ENCODE assay signal across 1 cellular context in genomic region chr1:203926025-203926540, GRCh38.
TF ChIP-seq lines count a peak whose summit lies in the region.

No MANE protein-coding gene starts in this region.

TF ChIP-seq in K562, 482 proteins besides CTCF, POLR2A, EP300 and RAD21 (continued from another document and continues in another):
- TF ChIP-seq, protein P1, sequence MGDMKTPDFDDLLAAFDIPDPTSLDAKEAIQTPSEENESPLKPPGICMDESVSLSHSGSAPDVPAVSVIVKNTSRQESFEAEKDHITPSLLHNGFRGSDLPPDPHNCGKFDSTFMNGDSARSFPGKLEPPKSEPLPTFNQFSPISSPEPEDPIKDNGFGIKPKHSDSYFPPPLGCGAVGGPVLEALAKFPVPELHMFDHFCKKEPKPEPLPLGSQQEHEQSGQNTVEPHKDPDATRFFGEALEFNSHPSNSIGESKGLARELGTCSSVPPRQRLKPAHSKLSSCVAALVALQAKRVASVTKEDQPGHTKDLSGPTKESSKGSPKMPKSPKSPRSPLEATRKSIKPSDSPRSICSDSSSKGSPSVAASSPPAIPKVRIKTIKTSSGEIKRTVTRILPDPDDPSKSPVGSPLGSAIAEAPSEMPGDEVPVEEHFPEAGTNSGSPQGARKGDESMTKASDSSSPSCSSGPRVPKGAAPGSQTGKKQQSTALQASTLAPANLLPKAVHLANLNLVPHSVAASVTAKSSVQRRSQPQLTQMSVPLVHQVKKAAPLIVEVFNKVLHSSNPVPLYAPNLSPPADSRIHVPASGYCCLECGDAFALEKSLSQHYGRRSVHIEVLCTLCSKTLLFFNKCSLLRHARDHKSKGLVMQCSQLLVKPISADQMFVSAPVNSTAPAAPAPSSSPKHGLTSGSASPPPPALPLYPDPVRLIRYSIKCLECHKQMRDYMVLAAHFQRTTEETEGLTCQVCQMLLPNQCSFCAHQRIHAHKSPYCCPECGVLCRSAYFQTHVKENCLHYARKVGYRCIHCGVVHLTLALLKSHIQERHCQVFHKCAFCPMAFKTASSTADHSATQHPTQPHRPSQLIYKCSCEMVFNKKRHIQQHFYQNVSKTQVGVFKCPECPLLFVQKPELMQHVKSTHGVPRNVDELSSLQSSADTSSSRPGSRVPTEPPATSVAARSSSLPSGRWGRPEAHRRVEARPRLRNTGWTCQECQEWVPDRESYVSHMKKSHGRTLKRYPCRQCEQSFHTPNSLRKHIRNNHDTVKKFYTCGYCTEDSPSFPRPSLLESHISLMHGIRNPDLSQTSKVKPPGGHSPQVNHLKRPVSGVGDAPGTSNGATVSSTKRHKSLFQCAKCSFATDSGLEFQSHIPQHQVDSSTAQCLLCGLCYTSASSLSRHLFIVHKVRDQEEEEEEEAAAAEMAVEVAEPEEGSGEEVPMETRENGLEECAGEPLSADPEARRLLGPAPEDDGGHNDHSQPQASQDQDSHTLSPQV (IDR thresholded peaks at IDR 0.05): no peak
- TF ChIP-seq ZNF146 (CRISPR knock-in tag; IDR thresholded peaks at IDR 0.05; ENCODE audit: unreplicated experiment): no peak
- TF ChIP-seq ZNF274 (IDR thresholded peaks at IDR 0.05; ENCODE audit: borderline replicate concordance, low read depth, low read length): no peak
- no peak for TF ChIP-seq ELK1 (CRISPR knock-in tag; IDR thresholded peaks at IDR 0.05)
- TF ChIP-seq MCM3 (IDR thresholded peaks at IDR 0.05): no peak
- TF ChIP-seq ZBTB43 (CRISPR knock-in tag; IDR thresholded peaks at IDR 0.05): no peak
- TF ChIP-seq CHD2 (IDR thresholded peaks at IDR 0.05; ENCODE audit: low read depth, low read length): no peak
- TF ChIP-seq RERE (CRISPR knock-in tag; IDR thresholded peaks at IDR 0.05; ENCODE audit: borderline replicate concordance): no peak
- no peak for TF ChIP-seq ZBTB49 (CRISPR knock-in tag; IDR thresholded peaks at IDR 0.05; ENCODE audit: borderline replicate concordance)
- no peak for TF ChIP-seq ATF6 (CRISPR knock-in tag; IDR thresholded peaks at IDR 0.05)
- TF ChIP-seq, protein P2, sequence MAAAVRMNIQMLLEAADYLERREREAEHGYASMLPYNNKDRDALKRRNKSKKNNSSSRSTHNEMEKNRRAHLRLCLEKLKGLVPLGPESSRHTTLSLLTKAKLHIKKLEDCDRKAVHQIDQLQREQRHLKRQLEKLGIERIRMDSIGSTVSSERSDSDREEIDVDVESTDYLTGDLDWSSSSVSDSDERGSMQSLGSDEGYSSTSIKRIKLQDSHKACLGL (CRISPR knock-in tag; IDR thresholded peaks at IDR 0.05; ENCODE audit: borderline replicate concordance, poor library complexity, severe bottlenecking): no peak
- TF ChIP-seq HBP1 (CRISPR knock-in tag; IDR thresholded peaks at IDR 0.05): no peak
- TF ChIP-seq GTF2F1 (IDR thresholded peaks at IDR 0.05; ENCODE audit: low read depth, low read length): no peak
- no peak for TF ChIP-seq NFYB (IDR thresholded peaks at IDR 0.05; ENCODE audit: extremely low read depth, insufficient read length)
- no peak for TF ChIP-seq ZNF311 (CRISPR knock-in tag; IDR thresholded peaks at IDR 0.05)
- TF ChIP-seq BCLAF1 (IDR thresholded peaks at IDR 0.05; ENCODE audit: borderline replicate concordance in 1 of 2, control insufficient read depth in 1 of 2, low read depth in 2 of 2, low read length in 1 of 2): no peak
- TF ChIP-seq NCOR1 (IDR thresholded peaks at IDR 0.05): no peak
- peak; percentile 20; the same call in 1 of the 2 replicates for TF ChIP-seq MTA1 (IDR thresholded peaks at IDR 0.05; ENCODE audit: borderline replicate concordance)
- no peak for TF ChIP-seq HDGF (IDR thresholded peaks at IDR 0.05)
- TF ChIP-seq PHF21A (IDR thresholded peaks at IDR 0.05; ENCODE audit: borderline replicate concordance, low read depth): no peak
- TF ChIP-seq, protein P3, sequence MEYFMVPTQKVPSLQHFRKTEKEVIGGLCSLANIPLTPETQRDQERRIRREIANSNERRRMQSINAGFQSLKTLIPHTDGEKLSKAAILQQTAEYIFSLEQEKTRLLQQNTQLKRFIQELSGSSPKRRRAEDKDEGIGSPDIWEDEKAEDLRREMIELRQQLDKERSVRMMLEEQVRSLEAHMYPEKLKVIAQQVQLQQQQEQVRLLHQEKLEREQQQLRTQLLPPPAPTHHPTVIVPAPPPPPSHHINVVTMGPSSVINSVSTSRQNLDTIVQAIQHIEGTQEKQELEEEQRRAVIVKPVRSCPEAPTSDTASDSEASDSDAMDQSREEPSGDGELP (CRISPR knock-in tag; IDR thresholded peaks at IDR 0.05; ENCODE audit: borderline replicate concordance): no peak
- no peak for TF ChIP-seq ZNF263 (CRISPR knock-in tag; IDR thresholded peaks at IDR 0.05; ENCODE audit: borderline replicate concordance)
- no peak for TF ChIP-seq RBM25 (IDR thresholded peaks at IDR 0.05; ENCODE audit: low read depth, low read length, severe bottlenecking)
- TF ChIP-seq IFI16 (CRISPR knock-in tag; IDR thresholded peaks at IDR 0.05): no peak
- TF ChIP-seq HCFC1 (IDR thresholded peaks at IDR 0.05; ENCODE audit: low read depth, low read length): no peak
- no peak for TF ChIP-seq FOXJ2 (tag; IDR thresholded peaks at IDR 0.05)
- peak; percentile 59; the same call in 1 of the 2 replicates for TF ChIP-seq NCOA1 (IDR thresholded peaks at IDR 0.05; ENCODE audit: low read depth)
- TF ChIP-seq RBM14 (IDR thresholded peaks at IDR 0.05; ENCODE audit: borderline replicate concordance, insufficient read depth, low read depth, low read length): no peak
- no peak for TF ChIP-seq MCM2 (IDR thresholded peaks at IDR 0.05; ENCODE audit: low read depth)
- no peak for TF ChIP-seq ATF1 (CRISPR knock-in tag; IDR thresholded peaks at IDR 0.05)
- TF ChIP-seq ATF1 (tag; IDR thresholded peaks at IDR 0.05): no peak
- no peak for TF ChIP-seq NR2F6 (CRISPR knock-in tag; IDR thresholded peaks at IDR 0.05)
- TF ChIP-seq SMC3 (conservative IDR thresholded peaks at IDR 0.05; ENCODE audit: insufficient read depth, low read depth, low read length): no peak
- no peak for TF ChIP-seq RBM22 (IDR thresholded peaks at IDR 0.05; ENCODE audit: low read depth, low read length, poor library complexity, severe bottlenecking)
- TF ChIP-seq RB1 (IDR thresholded peaks at IDR 0.05; ENCODE audit: low read depth): no peak
- no peak for TF ChIP-seq TSC22D4 (tag; IDR thresholded peaks at IDR 0.05)
- no peak for TF ChIP-seq NR4A1 (CRISPR knock-in tag; IDR thresholded peaks at IDR 0.05)
- 0 out of 2 replicates have a peak, but pooled peaks have one; percentile 17 for TF ChIP-seq NR4A1 (tag; IDR thresholded peaks at IDR 0.05)
